In the genomic region with DNA sequence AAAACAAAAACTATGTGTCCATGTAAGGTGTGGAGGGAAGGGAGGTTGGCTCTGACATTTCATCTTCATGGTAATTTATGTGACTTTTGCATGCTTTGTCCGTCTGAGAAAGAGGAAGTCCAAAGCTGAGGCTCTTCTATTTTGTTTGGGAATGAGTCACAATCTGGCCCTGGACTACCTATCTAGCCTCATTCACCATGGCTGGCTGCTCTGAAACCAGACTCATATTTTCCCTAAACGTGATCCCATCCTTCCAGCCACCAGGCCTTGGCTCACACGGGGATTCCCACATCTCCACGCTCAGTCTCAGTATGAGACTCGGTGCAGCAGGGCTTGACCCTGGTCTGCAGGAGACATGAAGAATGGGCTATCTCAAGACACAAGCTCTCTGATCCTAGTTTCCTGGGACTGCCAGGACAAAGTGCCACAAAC, we compare ENCODE assay signal across 9 cellular contexts.
A peak's percentile ranks its signal among the peaks of the same experiment; 100 is the strongest.
DNase-seq lines count a peak whose midpoint lies in the region; ATAC-seq and TF ChIP-seq lines count a peak whose summit lies in the region.
"Had no signal": no experiment of that assay in that cellular context is flagged by ENCODE, and none has a peak within 500 bp of the region (broad histone marks: within the 10 kb centered on the region; RNA-seq: fewer than 3 reads in every experiment).

No MANE protein-coding gene starts in this region.

- peak; percentile 88 for ATAC-seq in HG03039 (IDR thresholded peaks at IDR 0.05; ENCODE audit: unreplicated experiment)

- no peak overlapping the region for H3K4me3 Mint-ChIP-seq in immature natural killer cell
- H3K4me3 Mint-ChIP-seq: activated naive CD8-positive, alpha-beta T cell had no signal

- no peak for TF ChIP-seq POLR2A in erythroblast (IDR thresholded peaks at IDR 0.05; ENCODE audit: low read length)

- no peaks in the 10 kb centered on the region for H3K36me3 Mint-ChIP-seq in immature natural killer cell
- H3K36me3 Mint-ChIP-seq: activated naive CD8-positive, alpha-beta T cell had no signal

- in situ Hi-C loops in astrocyte of the cerebellum (cut with HindIII; ENCODE audit: low sequenced_read_pairs): no loop called here
- in situ Hi-C loops in G401 (cut with HindIII; ENCODE audit: low sequenced_read_pairs): no loop called here

- peaks cover 0 to 6% (median 3%) of the 10 kb centered on the region in 6 donors for H3K9me3 Mint-ChIP-seq in immature natural killer cell

- no peaks in the 10 kb centered on the region for H3K4me1 Mint-ChIP-seq in immature natural killer cell

- peak; percentile 78 for DNase-seq in AG08395 (ENCODE audit: low spot score)
- peak; percentile 3 for DNase-seq in GM19238 (ENCODE audit: insufficient read length, low spot score)
- DNase-seq in astrocyte of the cerebellum (ENCODE audit: low read depth): peak; percentile 62
- DNase-seq in immature natural killer cell: no peak
- DNase-seq in erythroblast (lab: John Stamatoyannopoulos, UW): no peak
- no peak for DNase-seq in HPDE6-E6E7 (ENCODE audit: extremely low spot score)
- no peak for DNase-seq in G401 (ENCODE audit: low spot score)

- no peak for TF ChIP-seq CTCF in astrocyte of the cerebellum (IDR thresholded peaks at IDR 0.05; ENCODE audit: low read depth, low read length, missing control alignments)

- no peak overlapping the region for H3K27ac Mint-ChIP-seq in immature natural killer cell
- H3K27ac Mint-ChIP-seq: activated naive CD8-positive, alpha-beta T cell had no signal

- H3K27me3 Mint-ChIP-seq in immature natural killer cell (ENCODE audit: low read depth in 3 of 3): peaks cover 0 to 4% (median 3%) of the 10 kb centered on the region in 3 donors
- H3K27me3 Mint-ChIP-seq: activated naive CD8-positive, alpha-beta T cell had no signal

- no peak overlapping the region for H3K4me3 ChIP-seq in astrocyte of the cerebellum (ENCODE audit: low read depth, low read length)

Comparison
In these comparisons a context has a peak if more than half of its experiments do, and no peak if none do; other contexts are left out.
1. DNase-seq: peak in AG08395 (single experiment), GM19238 (single experiment) and astrocyte of the cerebellum (single experiment); none in immature natural killer cell (0 of 3), erythroblast (0 of 2), HPDE6-E6E7 (single experiment) and G401 (single experiment).